Comparison of ENCODE assay signal across 8 cellular contexts in genomic region chr9:38423939-38424843, GRCh38. TPM values are rescaled to one million over a fixed set of nuclear protein-coding genes. Genes with fewer than 3 reads are reported as not detected.
DNase-seq lines count a peak whose midpoint lies in the region; ATAC-seq and TF ChIP-seq lines count a peak whose summit lies in the region.

IGFBPL1 (minus strand) TSS chr9:38424454; CDS start chr9:38424424, 30 bp downstream.

- DNase-seq in activated CD4-positive, alpha-beta T cell treated with anti-CD3 and anti-CD28 coated beads for 48 hours, result peak; percentile 31
- no peak for DNase-seq in activated CD4-positive, alpha-beta T cell treated with anti-CD3 and anti-CD28 coated beads, Interleukin-2, amount 50 U/mL, for 1 hour
- DNase-seq in NCI-H146 treated with DMSO at 0.1 percent for 48 hours (lab: John Stamatoyannopoulos, UW; ENCODE audit: unreplicated experiment) (peak; percentile 37), breast epithelium (ENCODE audit: low spot score in 2 of 2) (no peak), left colon (no peak), OCI-LY7 (ENCODE audit: low spot score) (no peak)

- TF ChIP-seq CTCF in breast epithelium (IDR thresholded peaks at IDR 0.05) (no peak), OCI-LY7 (conservative IDR thresholded peaks at IDR 0.05; ENCODE audit: low read length) (no peak)

- H3K27me3 ChIP-seq in breast epithelium, result peaks cover 0 to 42% of the 10 kb centered on the region in 2 donors
- H3K27me3 ChIP-seq in stomach smooth muscle (ENCODE audit: control insufficient read depth in 1 of 2, insufficient read depth in 2 of 2, low read length in 2 of 2), result peaks cover 13 to 17% of the 10 kb centered on the region in 2 donors

- TF ChIP-seq POLR2A in breast epithelium (IDR thresholded peaks at IDR 0.05), result no peak

- H3K9ac ChIP-seq in stomach smooth muscle (ENCODE audit: low read length in 2 of 2), result no peak within 1 kb of the TSS

- no peak within 1 kb of the TSS for H2AFZ ChIP-seq in OCI-LY7 (ENCODE audit: low read length)

- no peaks in the 10 kb centered on the region for H3K9me2 ChIP-seq in OCI-LY7 (ENCODE audit: insufficient read depth, low read length)

- CTCF ChIA-PET in OCI-LY7 (lab: Charles Lee; ENCODE audit: unreplicated experiment), result no interaction called here

- H3K27ac ChIP-seq in breast epithelium (no peak within 1 kb of the TSS), stomach smooth muscle (ENCODE audit: low read length) (no peak within 1 kb of the TSS), OCI-LY7 (ENCODE audit: low read depth, low read length, poor library complexity, severe bottlenecking) (no peak within 1 kb of the TSS)

- H3K79me2 ChIP-seq in OCI-LY7 (ENCODE audit: insufficient read depth, low read depth, low read length), result no peaks in the 10 kb centered on the region

- H3K36me3 ChIP-seq in breast epithelium, result no peaks in the 10 kb centered on the region
- no peaks in the 10 kb centered on the region for H3K36me3 ChIP-seq in stomach smooth muscle (ENCODE audit: control insufficient read depth in 2 of 2, insufficient read depth in 2 of 2, low read length in 2 of 2)
- no peaks in the 10 kb centered on the region for H3K36me3 ChIP-seq in OCI-LY7 (ENCODE audit: insufficient read depth, low read length)

- POLR2A ChIA-PET in OCI-LY7 (lab: Charles Lee), result no interaction called here

- intact Hi-C loops in breast epithelium (cut with DNase I; ENCODE audit: low total_unique reads), result no loop called here
- intact Hi-C loops in left colon (cut with DNase I, micrococcal nuclease), result no loop called here
- intact Hi-C loops in OCI-LY7 (cut with micrococcal nuclease; ENCODE audit: unreplicated experiment), result no loop called here

- BruUV-seq in OCI-LY7 (replicated peaks; lab: Mats Ljungman, UMichigan), result no TSS peak

- no peak within 1 kb of the TSS for H3K4me2 ChIP-seq in OCI-LY7 (ENCODE audit: low read length)

- H3K9me3 ChIP-seq in breast epithelium (no peaks in the 10 kb centered on the region), stomach smooth muscle (ENCODE audit: control insufficient read depth in 2 of 2, low read length in 2 of 2) (no peaks in the 10 kb centered on the region), OCI-LY7 (ENCODE audit: low read length) (no peaks in the 10 kb centered on the region)

- no peaks in the 10 kb centered on the region for H4K20me1 ChIP-seq in OCI-LY7 (ENCODE audit: insufficient read depth, low read length)

- H3K4me3 ChIP-seq in breast epithelium (peak within 1 kb of the TSS; percentile 23 to 64 (median 40)), stomach smooth muscle (ENCODE audit: low read length in 2 of 2) (peak within 1 kb of the TSS; percentile 45 to 65), OCI-LY7 (ENCODE audit: low read depth, low read length, poor library complexity, severe bottlenecking) (no peak within 1 kb of the TSS)

- ATAC-seq in left colon (peak; percentile 69), HG02938 (IDR thresholded peaks at IDR 0.05; ENCODE audit: unreplicated experiment) (no peak)

- H3K4me1 ChIP-seq in breast epithelium (no peaks in the 10 kb centered on the region), stomach smooth muscle (ENCODE audit: control insufficient read depth, insufficient read depth, low read length) (peaks cover 5% of the 10 kb centered on the region), OCI-LY7 (ENCODE audit: insufficient read depth, low read length, poor library complexity, severe bottlenecking) (no peaks in the 10 kb centered on the region)

RNA-seq across cellular contexts. Expression of gene IGFBPL1, which starts in this region (rescaled TPM):
- not detected for total RNA-seq in breast epithelium
- under 1 TPM; 0.25 to 0.52 TPM for total RNA-seq in left colon
- total RNA-seq in OCI-LY7 (2014; rRNA removed; shearing (Covaris generic)), result not detected in 2 replicates
- total RNA-seq in OCI-LY7 (2022), result not detected in 2 replicates

Comparison
In these comparisons a context has a peak if more than half of its experiments do, and no peak if none do; other contexts are left out.
1. DNase-seq: peak in activated CD4-positive, alpha-beta T cell treated with anti-CD3 and anti-CD28 coated beads for 48 hours (single experiment) and NCI-H146 treated with DMSO at 0.1 percent for 48 hours (single experiment); none in activated CD4-positive, alpha-beta T cell treated with anti-CD3 and anti-CD28 coated beads, Interleukin-2, amount 50 U/mL, for 1 hour (single experiment), breast epithelium (0 of 2), left colon (0 of 2) and OCI-LY7 (single experiment).
2. Peak in ATAC-seq in left colon; RNA of the gene not detected or under 1 TPM.